ENCODE assay signal across 8 cellular contexts in genomic region chr17:42679001-42679491, GRCh38. TPM values are rescaled to one million over a fixed set of nuclear protein-coding genes. Genes with fewer than 3 reads are reported as not detected.
DNase-seq lines count a peak whose midpoint lies in the region; ATAC-seq, FAIRE-seq and TF ChIP-seq lines count a peak whose summit lies in the region.

No MANE protein-coding gene starts in this region.

- POLR2A ChIA-PET in CD8-positive, alpha-beta T cell (lab: Charles Lee) = interaction anchor here (0.8 to 2.8 kb wide), 4 partner anchors 9 to 101 kb away, joined by 3 to 13 read pairs (median 8); partner anchors contain the start of genes PSMC3IP, RETREG3 and TUBG1
- POLR2A ChIA-PET in GM12878 (lab: Charles Lee) = interaction anchor here (0.9 to 6.6 kb wide), 11 partner anchors 21 to 264 kb away, joined by 3 to 120 read pairs (median 6); partner anchors contain the start of genes PSMC3IP, RETREG3, TUBG1 and TUBG2

- H3F3A ChIP-seq in OCI-LY1 (ENCODE audit: insufficient read depth, low read length) = no peaks in the 10 kb centered on the region

- H3K4me2 ChIP-seq in OCI-LY1 (ENCODE audit: low read length) (peak overlapping the region; percentile 87), GM12878 (ENCODE audit: control insufficient read depth, insufficient read depth) (peak overlapping the region; percentile 100)

- DNase-seq in CD8-positive, alpha-beta T cell = peak in 2 of 7 experiments; percentile 31 to 59
- DNase-seq in HUDEP-2 (lab: John Stamatoyannopoulos, UW; ENCODE audit: unreplicated experiment in 76 of 76) = peak in 51 of 76 experiments; percentile 18 to 75 (median 48)
- no peak for DNase-seq in GM12878 (ENCODE audit: low read depth, low spot score)
- DNase-seq in kidney tubule cell (ENCODE audit: low spot score) = peak; percentile 79
- peak in 5 of 6 experiments; percentile 35 to 66 (median 45) for DNase-seq in stimulated activated naive CD4-positive, alpha-beta T cell (lab: John Stamatoyannopoulos, UW)

- intact Hi-C loops in CD8-positive, alpha-beta T cell (cut with DNase I, micrococcal nuclease) = loop anchor here (1.0 to 5.0 kb wide), 7 partner anchors 9 to 747 kb away; partner anchors contain the start of genes RETREG3 (in 2 of the 2), TUBG1 (in 2 of the 2), EZH1 (in 1 of the 2) and NAGLU (in 1 of the 2)
- intact Hi-C loops in GM12878 (cut with micrococcal nuclease; ENCODE audit: unreplicated experiment) = loop anchor here (2.0 kb wide), 1 partner anchor 60 kb away; no protein-coding TSS in a partner anchor

- H3K36me3 Mint-ChIP-seq in CD8-positive, alpha-beta T cell = no peaks in the 10 kb centered on the region

- peak overlapping the region; percentile 49 for H3K27ac Mint-ChIP-seq in CD8-positive, alpha-beta T cell

- H3K9me3 Mint-ChIP-seq in CD8-positive, alpha-beta T cell = no peaks in the 10 kb centered on the region

- TF ChIP-seq EP300 in GM12878 (IDR thresholded peaks at IDR 0.05; ENCODE audit: borderline replicate concordance in 1 of 2, control insufficient read depth in 1 of 2, low read depth in 2 of 2, low read length in 2 of 2) = 0 out of 4 replicates have a peak, but pooled peaks of 1 of the 2 experiments have one; percentile 7

- H3K36me3 ChIP-seq in CD8-positive, alpha-beta T cell (ENCODE audit: insufficient read depth, low read length) = no peaks in the 10 kb centered on the region
- no peaks in the 10 kb centered on the region for H3K36me3 ChIP-seq in OCI-LY1 (ENCODE audit: insufficient read depth, low read length)
- no peaks in the 10 kb centered on the region for H3K36me3 ChIP-seq in GM12878 (ENCODE audit: control insufficient read depth in 2 of 2, insufficient read depth in 2 of 2, low read length in 1 of 2)

- ATAC-seq in CD8-positive, alpha-beta T cell = peak; percentile 4
- peak; percentile 3 for ATAC-seq in GM12878
- ATAC-seq in HG03520 (IDR thresholded peaks at IDR 0.05; ENCODE audit: unreplicated experiment) = no peak
- no peak for ATAC-seq in GM18909 (IDR thresholded peaks at IDR 0.05; ENCODE audit: poor library complexity, unreplicated experiment)

- CTCF ChIA-PET in CD8-positive, alpha-beta T cell (lab: Charles Lee) = interaction anchor here (0.9 to 4.6 kb wide), 6 partner anchors 10 to 101 kb away, joined by 3 to 33 read pairs (median 10); partner anchors contain the start of genes PSMC3IP, RETREG3, TUBG1 and TUBG2
- CTCF ChIA-PET in GM12878 (lab: Yijun Ruan, JAX) = interaction anchor here (0.8 to 10.1 kb wide), 10 partner anchors 10 to 131 kb away, joined by 3 to 239 read pairs (median 6); partner anchors contain the start of genes PSMC3IP, RETREG3, TUBG1 and TUBG2

- H3K27me3 Mint-ChIP-seq in CD8-positive, alpha-beta T cell (ENCODE audit: low read depth) = peaks cover 43% of the 10 kb centered on the region

- SMC1A ChIA-PET in GM12878 (lab: Charles Lee; ENCODE audit: uncharacterized antibody, unreplicated experiment) = interaction anchor here (0.9 to 8.3 kb wide), 10 partner anchors 20 to 142 kb away, joined by 3 to 124 read pairs (median 12); partner anchors contain the start of genes PSMC3IP, RETREG3, TUBG1 and TUBG2

- no peaks in the 10 kb centered on the region for H3K9me3 ChIP-seq in CD8-positive, alpha-beta T cell (ENCODE audit: low read length)
- H3K9me3 ChIP-seq in OCI-LY1 (ENCODE audit: low read length) (no peaks in the 10 kb centered on the region), GM12878 (replicated peaks; ENCODE audit: control insufficient read depth, insufficient read depth, low read length) (no peaks in the 10 kb centered on the region)

- peak overlapping the region; percentile 57; the same call in 1 of the 2 replicates for H3K9ac ChIP-seq in OCI-LY1 (ENCODE audit: low read length)
- H3K9ac ChIP-seq in GM12878 (ENCODE audit: control insufficient read depth, insufficient read depth, low read length) = peak overlapping the region; percentile 88

- peak overlapping the region; percentile 80 for H3K4me3 Mint-ChIP-seq in CD8-positive, alpha-beta T cell

- RAD21 ChIA-PET in GM12878 (lab: Charles Lee; ENCODE audit: unreplicated experiment) = interaction anchor here (0.6 to 6.5 kb wide), 11 partner anchors 26 to 578 kb away, joined by 3 to 152 read pairs (median 5); partner anchors contain the start of genes PSMC3IP, RETREG3 and TUBG1

- no peaks in the 10 kb centered on the region for H3K9me2 ChIP-seq in OCI-LY1 (ENCODE audit: low read depth, low read length)

- H3K4me3 ChIP-seq in CD8-positive, alpha-beta T cell (ENCODE audit: low read depth, low read length) = peak overlapping the region; percentile 60
- peak overlapping the region; percentile 64 for H3K4me3 ChIP-seq in OCI-LY1 (ENCODE audit: low read depth, low read length, poor library complexity, severe bottlenecking)
- H3K4me3 ChIP-seq in GM12878 = peak overlapping the region; percentile 82

- H3K79me2 ChIP-seq in OCI-LY1 (ENCODE audit: insufficient read depth, low read length) = no peaks in the 10 kb centered on the region
- H3K79me2 ChIP-seq in GM12878 (ENCODE audit: control insufficient read depth, insufficient read depth, low read length) = peaks cover 82% of the 10 kb centered on the region

- no peak for FAIRE-seq in GM12878 (lab: Jason Lieb, UNC)

- H3K4me1 Mint-ChIP-seq in CD8-positive, alpha-beta T cell (ENCODE audit: low read depth) = peaks cover 65% of the 10 kb centered on the region

- no peak for TF ChIP-seq POLR2A in GM12878 (IDR thresholded peaks at IDR 0.05; ENCODE audit: low read depth, low read length)

- TF ChIP-seq CTCF in CD8-positive, alpha-beta T cell (IDR thresholded peaks at IDR 0.05) = no peak
- TF ChIP-seq CTCF in OCI-LY1 (IDR thresholded peaks at IDR 0.05; ENCODE audit: low read length) (no peak), GM12878 (IDR thresholded peaks at IDR 0.05 in 2 of 3, conservative IDR thresholded peaks at IDR 0.05 in 1 of 3; ENCODE audit: control insufficient read depth in 2 of 3, extremely low read depth in 1 of 3, insufficient read depth in 1 of 3, low read depth in 3 of 3, low read length in 3 of 3) (peak in 1 of 3 experiments; percentile 33; a peak in 2 of 6 replicates)

- peaks cover 26% of the 10 kb centered on the region for H3K27me3 ChIP-seq in CD8-positive, alpha-beta T cell (ENCODE audit: insufficient read depth, low read length)
- 0 out of 2 replicates have a peak, but pooled peaks cover 7% of the 10 kb centered on the region for H3K27me3 ChIP-seq in OCI-LY1 (ENCODE audit: insufficient read depth, low read length)
- H3K27me3 ChIP-seq in GM12878 (replicated peaks in 1 of 2; ENCODE audit: control insufficient read depth in 2 of 2, insufficient read depth in 2 of 2, low read length in 1 of 2) = no peaks in the 10 kb centered on the region

- in situ Hi-C loops in GM12878 (cut with MboI) = no loop called here

- peak overlapping the region; percentile 42 for H3K27ac ChIP-seq in CD8-positive, alpha-beta T cell (ENCODE audit: low read depth, low read length)
- H3K27ac ChIP-seq in OCI-LY1 (ENCODE audit: low read depth, low read length, poor library complexity, severe bottlenecking) (no peak overlapping the region), GM12878 (ENCODE audit: control insufficient read depth, insufficient read depth) (peak overlapping the region; percentile 93)

- peaks cover 79% of the 10 kb centered on the region for H3K4me1 ChIP-seq in CD8-positive, alpha-beta T cell (ENCODE audit: insufficient read depth, low read length)
- H3K4me1 ChIP-seq in OCI-LY1 (ENCODE audit: insufficient read depth, low read length, severe bottlenecking) (peaks cover 59% of the 10 kb centered on the region), GM12878 (ENCODE audit: control insufficient read depth, insufficient read depth, low read length) (peaks cover 19% of the 10 kb centered on the region)

- H4K20me1 ChIP-seq in OCI-LY1 (ENCODE audit: insufficient read depth, low read length) = no peaks in the 10 kb centered on the region
- no peaks in the 10 kb centered on the region for H4K20me1 ChIP-seq in GM12878 (ENCODE audit: control insufficient read depth, insufficient read depth)

- H2AFZ ChIP-seq in OCI-LY1 (ENCODE audit: low read length) (no peak overlapping the region), GM12878 (ENCODE audit: control insufficient read depth, low read depth, low read length) (peak overlapping the region; percentile 91)

- TF ChIP-seq RAD21 in GM12878 (IDR thresholded peaks at IDR 0.05; ENCODE audit: insufficient read depth, low read depth, low read length) = peak; percentile 25; the same call in 1 of the 2 replicates

- 13% methylated on average over 6 of the region's 16 CpGs for WGBS in GM12878 (ENCODE audit: insufficient coverage, insufficient replicate concordance, low lambda C conversion rate, missing lambda C conversion rate)

- BruUV-seq in GM12878 (replicated peaks; lab: Mats Ljungman, UMichigan) = no TSS peak

RNA-seq across cellular contexts. Expression of gene PLEKHH3, which starts 2.3 kb away (rescaled TPM):
- total RNA-seq in CD8-positive, alpha-beta T cell = under 1 TPM; 0.33 to 0.72 TPM
- 39.3 and 53.5 TPM in 2 replicates for total RNA-seq in GM12878 (2013; cell fraction: nucleolus; rRNA removed)
- total RNA-seq in GM12878 (2014; rRNA removed) (15.8 and 22.3 TPM in 2 replicates), GM12878 (2014; rRNA removed; fragmentation: Illumina TruSeq; extraction: Trizol) (7.0 and 7.8 TPM in 2 replicates), GM12878 (2021) (35.5 and 38.0 TPM in 2 replicates)
- 6.9 TPM for polyA plus RNA-seq in GM12878 (2011; ENCODE audit: low read depth)
- polyA plus RNA-seq in GM12878 (2011; rRNA removed) (4.0 and 14.0 TPM in 2 replicates), GM12878 (2014; fragmentation: Illumina TruSeq; extraction: Trizol) (1.5 and 3.9 TPM in 2 replicates), GM12878 (2014; fragmentation: Nextera tagmentation; extraction: Ambion mirVana) (1 to 10 TPM in 1 of 2 experiments, under 1 TPM in 1; 0.31 to 2.1 TPM), GM12878 (2014; rRNA removed) (29.5 and 31.3 TPM in 2 replicates), GM12878 (2016; fragmentation: Nextera tagmentation; extraction: Ambion mirVana) (10 to 100 TPM; 10.3 to 11.8 TPM)
- 18.7 and 28.9 TPM in 2 replicates for polyA plus RNA-seq in GM12878 (2011; cell fraction: cytosol; rRNA removed)
- polyA plus RNA-seq in GM12878 (2011; cell fraction: nucleus; rRNA removed) = 87.8 and 125 TPM in 2 replicates
- polyA plus RNA-seq in GM12878 (2012) = 26.0 and 33.7 TPM in 2 replicates
- polyA minus RNA-seq in GM12878 (2011; rRNA and poly(A)+ RNA removed) = 4.8 and 17.2 TPM in 2 replicates
- 17.5 and 20.7 TPM in 2 replicates for polyA minus RNA-seq in GM12878 (2011; cell fraction: cytosol; rRNA and poly(A)+ RNA removed)
- 15.4 and 25.4 TPM in 2 replicates for polyA minus RNA-seq in GM12878 (2011; cell fraction: nucleus; rRNA and poly(A)+ RNA removed)

RNA-seq across cellular contexts. Expression of gene CCR10, which starts 2.6 kb away (rescaled TPM):
- total RNA-seq in CD8-positive, alpha-beta T cell = 1 to 10 TPM; 1.2 to 1.3 TPM
- 7.4 TPM in 2 replicates for total RNA-seq in GM12878 (2013; cell fraction: nucleolus; rRNA removed)
- total RNA-seq in GM12878 (2014; rRNA removed) = 25.2 and 34.2 TPM in 2 replicates
- total RNA-seq in GM12878 (2014; rRNA removed; fragmentation: Illumina TruSeq; extraction: Trizol) = 1.7 and 2.3 TPM in 2 replicates
- total RNA-seq in GM12878 (2021) = 54.0 and 61.3 TPM in 2 replicates
- 6.0 TPM for polyA plus RNA-seq in GM12878 (2011; ENCODE audit: low read depth)
- polyA plus RNA-seq in GM12878 (2011; rRNA removed) = 1.7 and 2.6 TPM in 2 replicates
- polyA plus RNA-seq in GM12878 (2011; cell fraction: cytosol; rRNA removed) = 7.5 and 12.9 TPM in 2 replicates
- 18.7 and 23.8 TPM in 2 replicates for polyA plus RNA-seq in GM12878 (2011; cell fraction: nucleus; rRNA removed)
- polyA plus RNA-seq in GM12878 (2012) = 20.8 and 43.4 TPM in 2 replicates
- polyA plus RNA-seq in GM12878 (2014; fragmentation: Illumina TruSeq; extraction: Trizol) = 0.22 and 0.82 TPM in 2 replicates
- polyA plus RNA-seq in GM12878 (2014; fragmentation: Nextera tagmentation; extraction: Ambion mirVana) = under 1 TPM; 0.05 to 0.27 TPM
- 21.0 and 30.9 TPM in 2 replicates for polyA plus RNA-seq in GM12878 (2014; rRNA removed)
- 10 to 100 TPM; 60.3 to 63.6 TPM for polyA plus RNA-seq in GM12878 (2016; fragmentation: Nextera tagmentation; extraction: Ambion mirVana)
- 2.6 and 3.8 TPM in 2 replicates for polyA minus RNA-seq in GM12878 (2011; rRNA and poly(A)+ RNA removed)
- 7.2 and 10.8 TPM in 2 replicates for polyA minus RNA-seq in GM12878 (2011; cell fraction: cytosol; rRNA and poly(A)+ RNA removed)
- polyA minus RNA-seq in GM12878 (2011; cell fraction: nucleus; rRNA and poly(A)+ RNA removed) = 7.9 and 15.9 TPM in 2 replicates

RNA-seq across cellular contexts. Expression of gene CNTNAP1, which starts 3.3 kb away (rescaled TPM):
- total RNA-seq in CD8-positive, alpha-beta T cell = 1 to 10 TPM; 1.1 to 1.6 TPM
- total RNA-seq in GM12878 (2013; cell fraction: nucleolus; rRNA removed) = 57.8 and 68.0 TPM in 2 replicates
- total RNA-seq in GM12878 (2014; rRNA removed) (11.1 and 12.9 TPM in 2 replicates), GM12878 (2014; rRNA removed; fragmentation: Illumina TruSeq; extraction: Trizol) (7.4 and 8.0 TPM in 2 replicates), GM12878 (2021) (26.0 and 29.9 TPM in 2 replicates)
- polyA plus RNA-seq in GM12878 (2011; ENCODE audit: low read depth) = 10.6 TPM
- polyA plus RNA-seq in GM12878 (2011; rRNA removed) (10.2 and 19.6 TPM in 2 replicates), GM12878 (2014; fragmentation: Illumina TruSeq; extraction: Trizol) (10.6 and 14.1 TPM in 2 replicates), GM12878 (2014; fragmentation: Nextera tagmentation; extraction: Ambion mirVana) (1 to 10 TPM in 1 of 2 experiments, under 1 TPM in 1; 0.95 to 1.9 TPM), GM12878 (2014; rRNA removed) (22.0 and 26.6 TPM in 2 replicates), GM12878 (2016; fragmentation: Nextera tagmentation; extraction: Ambion mirVana) (1 to 10 TPM; 2.5 to 2.7 TPM)
- polyA plus RNA-seq in GM12878 (2011; cell fraction: cytosol; rRNA removed) = 26.2 and 27.3 TPM in 2 replicates
- polyA plus RNA-seq in GM12878 (2011; cell fraction: nucleus; rRNA removed) = 194 and 207 TPM in 2 replicates
- polyA plus RNA-seq in GM12878 (2012) = 22.3 and 24.4 TPM in 2 replicates
- polyA minus RNA-seq in GM12878 (2011; rRNA and poly(A)+ RNA removed) = 12.7 and 16.8 TPM in 2 replicates
- polyA minus RNA-seq in GM12878 (2011; cell fraction: cytosol; rRNA and poly(A)+ RNA removed) = 11.6 and 12.4 TPM in 2 replicates
- 20.2 and 29.2 TPM in 2 replicates for polyA minus RNA-seq in GM12878 (2011; cell fraction: nucleus; rRNA and poly(A)+ RNA removed)

RNA-seq across cellular contexts. Expression of gene TUBG2, which starts 20.0 kb away (rescaled TPM):
- total RNA-seq in CD8-positive, alpha-beta T cell = 10 to 100 TPM in 1 of 2 experiments, 1 to 10 TPM in 1; 7.4 to 10.6 TPM
- 44.1 and 46.6 TPM in 2 replicates for total RNA-seq in GM12878 (2013; cell fraction: nucleolus; rRNA removed)
- total RNA-seq in GM12878 (2014; rRNA removed) = 6.0 and 6.8 TPM in 2 replicates
- total RNA-seq in GM12878 (2014; rRNA removed; fragmentation: Illumina TruSeq; extraction: Trizol) = 3.8 and 4.7 TPM in 2 replicates
- total RNA-seq in GM12878 (2021) = 7.7 and 9.1 TPM in 2 replicates
- 8.9 TPM for polyA plus RNA-seq in GM12878 (2011; ENCODE audit: low read depth)
- 12.4 and 14.4 TPM in 2 replicates for polyA plus RNA-seq in GM12878 (2011; rRNA removed)
- polyA plus RNA-seq in GM12878 (2011; cell fraction: cytosol; rRNA removed) = 17.1 and 21.5 TPM in 2 replicates
- 71.5 and 76.2 TPM in 2 replicates for polyA plus RNA-seq in GM12878 (2011; cell fraction: nucleus; rRNA removed)
- 15.4 and 17.1 TPM in 2 replicates for polyA plus RNA-seq in GM12878 (2012)
- 5.8 and 8.8 TPM in 2 replicates for polyA plus RNA-seq in GM12878 (2014; fragmentation: Illumina TruSeq; extraction: Trizol)
- polyA plus RNA-seq in GM12878 (2014; fragmentation: Nextera tagmentation; extraction: Ambion mirVana) = 1 to 10 TPM; 1.2 to 1.8 TPM
- 11.3 and 12.5 TPM in 2 replicates for polyA plus RNA-seq in GM12878 (2014; rRNA removed)
- 10 to 100 TPM; 11.3 to 11.9 TPM for polyA plus RNA-seq in GM12878 (2016; fragmentation: Nextera tagmentation; extraction: Ambion mirVana)
- polyA minus RNA-seq in GM12878 (2011; rRNA and poly(A)+ RNA removed) = 5.3 and 8.6 TPM in 2 replicates
- 2.8 and 4.8 TPM in 2 replicates for polyA minus RNA-seq in GM12878 (2011; cell fraction: cytosol; rRNA and poly(A)+ RNA removed)
- 14.5 and 16.8 TPM in 2 replicates for polyA minus RNA-seq in GM12878 (2011; cell fraction: nucleus; rRNA and poly(A)+ RNA removed)

Comparison
In these comparisons a context has a peak if more than half of its experiments do, and no peak if none do; other contexts are left out.
1. ATAC-seq: peak in CD8-positive, alpha-beta T cell (single experiment) and GM12878 (single experiment); none in HG03520 (single experiment) and GM18909 (single experiment).
2. RNA of gene PLEKHH3, which starts 2.3 kb away (total RNA-seq): 7.0 to 53.5 TPM in GM12878; 0.33 to 0.72 TPM in CD8-positive, alpha-beta T cell; every median in the first group is over 4 times any median in the second.
3. Peak in every context shown above with its lines, with median percentiles within 50 percentile points of each other: H3K4me3 ChIP-seq.